20 cellular contexts compared by ENCODE assay signal in the genomic region with DNA sequence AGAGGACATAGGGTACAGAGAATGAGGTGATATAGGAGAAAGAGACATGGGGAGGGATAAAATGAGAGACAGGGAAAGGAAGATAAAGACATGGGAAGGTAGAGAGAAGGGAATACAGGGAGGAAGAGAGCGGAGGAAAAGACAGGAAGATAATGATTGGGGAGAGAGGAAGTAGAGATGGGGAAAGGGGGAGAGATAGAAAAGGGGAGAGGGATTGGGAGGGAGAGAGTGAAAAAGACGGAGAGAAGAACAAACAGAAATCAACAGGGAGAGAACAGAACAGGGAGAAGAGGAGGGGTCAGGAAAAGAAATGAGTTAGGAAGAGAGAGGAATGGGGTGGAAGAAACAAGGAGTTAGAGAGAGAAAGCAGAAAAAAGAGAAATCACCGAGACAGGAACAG.
"Had no signal": no experiment of that assay in that cellular context is flagged by ENCODE, and none has a peak within 500 bp of the region (broad histone marks: within the 10 kb centered on the region; RNA-seq: fewer than 3 reads in every experiment).

No MANE protein-coding gene starts in this region.

- FAIRE-seq: keratinocyte had no signal

- ATAC-seq: activated T-cell treated with anti-CD3 and anti-CD28 coated beads, Interleukin-2, amount 50 U/mL, for 4 hours; left colon; mucosa of descending colon; stimulated activated naive CD8-positive, alpha-beta T cell treated with anti-CD3 and anti-CD28 coated beads, Interleukin-15, amount 100 ng/mL, for 72 hours had no signal

- H3K27ac Mint-ChIP-seq: activated CD4-positive, alpha-beta T cell treated with anti-CD3 and anti-CD28 coated beads, Interleukin-2, amount 10 ng/mL, durations not matched to agents 7 days and 5 days; endodermal cell; stimulated activated naive CD8-positive, alpha-beta T cell treated with anti-CD3 and anti-CD28 coated beads, Interleukin-15, amount 100 ng/mL, for 72 hours; T-helper 1 cell treated with Interleukin-12 subunit alpha and Interleukin-12 subunit beta and Interleukin-4 antibody, amounts not matched to agents 30 μg/mL and 1 μg/mL, for 36 hours had no signal

- H3K27me3 ChIP-seq: ovary, right atrium auricular region, spleen, suprapubic skin, tibial nerve had no signal

- H3K27me3 Mint-ChIP-seq: activated CD4-positive, alpha-beta T cell treated with anti-CD3 and anti-CD28 coated beads, Interleukin-2, amount 10 ng/mL, durations not matched to agents 7 days and 5 days; stimulated activated naive CD8-positive, alpha-beta T cell treated with anti-CD3 and anti-CD28 coated beads, Interleukin-15, amount 100 ng/mL, for 72 hours had no signal

- H3K4me3 Mint-ChIP-seq: activated CD4-positive, alpha-beta T cell treated with anti-CD3 and anti-CD28 coated beads, Interleukin-2, amount 10 ng/mL, durations not matched to agents 7 days and 5 days; activated T-cell treated with anti-CD3 and anti-CD28 coated beads, Interleukin-2, amount 50 U/mL, for 4 hours; endodermal cell; T-helper 1 cell treated with Interleukin-12 subunit alpha and Interleukin-12 subunit beta and Interleukin-4 antibody, amounts not matched to agents 30 μg/mL and 1 μg/mL, for 36 hours had no signal

- H3K9me3 ChIP-seq: mucosa of descending colon, ovary, prostate gland, right atrium auricular region, spleen, suprapubic skin, tibial nerve had no signal

- H3K36me3 ChIP-seq: ovary, prostate gland, right atrium auricular region had no signal

- H3K9me3 Mint-ChIP-seq: activated CD4-positive, alpha-beta T cell treated with anti-CD3 and anti-CD28 coated beads, Interleukin-2, amount 10 ng/mL, durations not matched to agents 7 days and 5 days; activated T-cell treated with anti-CD3 and anti-CD28 coated beads, Interleukin-2, amount 50 U/mL, for 4 hours; stimulated activated naive CD8-positive, alpha-beta T cell treated with anti-CD3 and anti-CD28 coated beads, Interleukin-15, amount 100 ng/mL, for 72 hours; T-helper 1 cell treated with Interleukin-12 subunit alpha and Interleukin-12 subunit beta and Interleukin-4 antibody, amounts not matched to agents 30 μg/mL and 1 μg/mL, for 36 hours had no signal

- DNase-seq: activated gamma-delta T cell; activated naive CD4-positive, alpha-beta T cell treated with anti-CD3 and anti-CD28 coated beads, Interleukin-2, amount 50 U/mL, for 16 hours; activated T-cell treated with anti-CD3 and anti-CD28 coated beads, Interleukin-2, amount 50 U/mL, for 4 hours; amniotic stem cell; cortex of kidney; left colon; stimulated activated CD4-positive, alpha-beta T cell treated with anti-CD3 and anti-CD28 coated beads, Interleukin-4, amount 100 ng/mL, for 4 hours; stimulated activated naive CD8-positive, alpha-beta T cell treated with anti-CD3 and anti-CD28 coated beads, Interleukin-15, amount 100 ng/mL, for 72 hours; T1000 had no signal

- H3K4me1 Mint-ChIP-seq: endodermal cell had no signal

- H3K4me1 ChIP-seq: prostate gland had no signal

- H3K4me3 ChIP-seq: mucosa of descending colon, ovary, prostate gland, right atrium auricular region, spleen, suprapubic skin, tibial nerve had no signal

- H3K27ac ChIP-seq: ovary, prostate gland, right atrium auricular region, spleen, suprapubic skin, tibial nerve had no signal
